In genomic region chr12:25958254-25959068, GRCh38 we compare ENCODE assay signal across 8 cellular contexts. TPM values are rescaled to one million over a fixed set of nuclear protein-coding genes. Genes with fewer than 3 reads are reported as not detected.
DNase-seq lines count a peak whose midpoint lies in the region; ATAC-seq and TF ChIP-seq lines count a peak whose summit lies in the region.

RASSF8 (plus strand) TSS chr12:25958682; CDS start chr12:26055344, 96,662 bp downstream.

- peak within 1 kb of the TSS; percentile 71 for H3K27ac Mint-ChIP-seq in MCF 10A (ENCODE audit: low read depth, unreplicated experiment)

- no peaks in the 10 kb centered on the region for H3K9me3 ChIP-seq in DOHH2 (ENCODE audit: control insufficient read depth, insufficient read depth, low read length)
- no peaks in the 10 kb centered on the region for H3K9me3 ChIP-seq in PC-9 (ENCODE audit: insufficient read depth, low read depth)
- H3K9me3 ChIP-seq in iPS DF 6.9 (ENCODE audit: control insufficient read depth, insufficient read depth, low read length): no peaks in the 10 kb centered on the region

- intact Hi-C loops in PC-9 (cut with micrococcal nuclease; ENCODE audit: unreplicated experiment): loop anchor here (2.0 to 10.0 kb wide), 8 partner anchors 54 to 694 kb away; no protein-coding TSS in a partner anchor
- intact Hi-C loops in MCF 10A (cut with micrococcal nuclease): loop anchor here (1.0 to 5.0 kb wide), 7 partner anchors 71 to 626 kb away; no protein-coding TSS in a partner anchor

- no CpG with 5 or more reads among the region's 140 CpGs for WGBS in iPS DF 6.9 (ENCODE audit: insufficient coverage, insufficient read length)

- no peaks in the 10 kb centered on the region for H3K36me3 ChIP-seq in DOHH2 (ENCODE audit: control insufficient read depth, low read length)
- peaks cover 3% of the 10 kb centered on the region; the same call in 1 of the 2 replicates for H3K36me3 ChIP-seq in PC-9 (ENCODE audit: low read depth)
- H3K36me3 ChIP-seq in iPS DF 6.9 (ENCODE audit: control insufficient read depth, insufficient read depth, low read length): no peaks in the 10 kb centered on the region
- no peaks in the 10 kb centered on the region for H3K36me3 ChIP-seq in rectal smooth muscle tissue (ENCODE audit: control insufficient read depth, insufficient read depth, low read length)

- peak within 1 kb of the TSS; percentile 98 for H2AFZ ChIP-seq in PC-9

- H3K4me1 ChIP-seq in DOHH2 (ENCODE audit: control insufficient read depth, low read length) (no peaks in the 10 kb centered on the region), PC-9 (replicated peaks; ENCODE audit: insufficient read depth) (peaks cover 26% of the 10 kb centered on the region), iPS DF 6.9 (ENCODE audit: control insufficient read depth, insufficient read depth, low read length) (peaks cover under 1% of the 10 kb centered on the region; the same call in 1 of the 2 replicates), rectal smooth muscle tissue (ENCODE audit: control insufficient read depth, insufficient read depth, low read length) (peaks cover 14% of the 10 kb centered on the region)

- peak within 1 kb of the TSS; percentile 56 for H3K4me3 ChIP-seq in DOHH2 (ENCODE audit: low read length)
- peak within 1 kb of the TSS; percentile 84 for H3K4me3 ChIP-seq in PC-9
- peak within 1 kb of the TSS; percentile 97 for H3K4me3 ChIP-seq in iPS DF 6.9 (ENCODE audit: low read length)
- peak within 1 kb of the TSS; percentile 80 for H3K4me3 ChIP-seq in rectal smooth muscle tissue (ENCODE audit: low read length)

- peaks cover 27% of the 10 kb centered on the region for H3K4me1 Mint-ChIP-seq in MCF 10A (ENCODE audit: insufficient read depth, unreplicated experiment)

- H3K27me3 Mint-ChIP-seq in MCF 10A (ENCODE audit: insufficient read depth, unreplicated experiment): no peaks in the 10 kb centered on the region

- POLR2A ChIA-PET in PC-9 (lab: Charles Lee; ENCODE audit: unreplicated experiment): interaction anchor here (0.5 to 0.7 kb wide), 4 partner anchors 272 to 1377 kb away, joined by 3 to 14 read pairs (median 4); no protein-coding TSS in a partner anchor
- POLR2A ChIA-PET in MCF 10A (lab: Yijun Ruan, JAX): interaction anchor here (0.6 to 3.7 kb wide), 34 partner anchors 11 to 524 kb away, joined by 3 to 29 read pairs (median 4); partner anchors contain the start of gene BHLHE41

- BruUV-seq in PC-9 (replicated peaks; lab: Mats Ljungman, UMichigan) (no TSS peak), MCF 10A (replicated peaks; lab: Mats Ljungman, UMichigan) (no TSS peak)

- DNase-seq in PC-9 (peak; percentile 35 to 87), MCF 10A (ENCODE audit: unreplicated experiment) (peak; percentile 72), iPS DF 6.9 (ENCODE audit: low read depth, low spot score) (peak; percentile 29)
- no peak for DNase-seq in effector CD8-positive, alpha-beta T cell (lab: John Stamatoyannopoulos, UW)

- ATAC-seq in GM19438 (IDR thresholded peaks at IDR 0.05; ENCODE audit: low read depth, unreplicated experiment) (peak; percentile 79), HG03457 (IDR thresholded peaks at IDR 0.05; ENCODE audit: unreplicated experiment) (peak; percentile 58)

- H3K27me3 ChIP-seq in DOHH2 (ENCODE audit: control insufficient read depth, low read length) (peaks cover 47% of the 10 kb centered on the region), PC-9 (ENCODE audit: insufficient read depth, low read depth) (no peaks in the 10 kb centered on the region), iPS DF 6.9 (ENCODE audit: control insufficient read depth, insufficient read depth, low read length) (no peaks in the 10 kb centered on the region), rectal smooth muscle tissue (ENCODE audit: control insufficient read depth, insufficient read depth, low read length) (no peaks in the 10 kb centered on the region)

- H4K20me1 ChIP-seq in DOHH2 (ENCODE audit: control insufficient read depth, insufficient read depth, low read depth, low read length) (no peaks in the 10 kb centered on the region), PC-9 (ENCODE audit: insufficient read depth) (no peaks in the 10 kb centered on the region)

- H3K4me2 ChIP-seq in DOHH2 (ENCODE audit: low read length) (peak within 1 kb of the TSS; percentile 55), PC-9 (peak within 1 kb of the TSS; percentile 92)

- H3K9me2 ChIP-seq in DOHH2 (replicated peaks; ENCODE audit: control insufficient read depth, low read length): no peaks in the 10 kb centered on the region
- no peaks in the 10 kb centered on the region for H3K9me2 ChIP-seq in PC-9 (ENCODE audit: insufficient read depth)

- H3K27ac ChIP-seq in DOHH2 (ENCODE audit: low read depth, low read length) (no peak within 1 kb of the TSS), PC-9 (peak within 1 kb of the TSS; percentile 58), iPS DF 6.9 (ENCODE audit: low read length) (no peak within 1 kb of the TSS), rectal smooth muscle tissue (ENCODE audit: low read depth, low read length) (peak within 1 kb of the TSS; percentile 95)

- peak within 1 kb of the TSS; percentile 6 for H3K9ac ChIP-seq in rectal smooth muscle tissue (ENCODE audit: low read length)

- no peaks in the 10 kb centered on the region for H3F3A ChIP-seq in DOHH2 (ENCODE audit: control insufficient read depth, insufficient read depth)
- peaks cover 20% of the 10 kb centered on the region for H3F3A ChIP-seq in PC-9 (ENCODE audit: insufficient read depth, low read depth)

- H3K79me2 ChIP-seq in DOHH2 (ENCODE audit: control insufficient read depth, low read length): no peaks in the 10 kb centered on the region
- peaks cover 43% of the 10 kb centered on the region for H3K79me2 ChIP-seq in PC-9 (ENCODE audit: low read depth)

- H3K9me3 Mint-ChIP-seq in MCF 10A (ENCODE audit: unreplicated experiment): no peaks in the 10 kb centered on the region

- CTCF ChIA-PET in PC-9 (lab: Charles Lee): no interaction called here
- CTCF ChIA-PET in MCF 10A (lab: Yijun Ruan, JAX): interaction anchor here (0.6 to 1.8 kb wide), 13 partner anchors 13 to 1053 kb away, joined by 3 to 7 read pairs (median 4); no protein-coding TSS in a partner anchor

- no peak for TF ChIP-seq CTCF in DOHH2 (IDR thresholded peaks at IDR 0.05; ENCODE audit: low read depth, low read length, poor library complexity, severe bottlenecking)
- TF ChIP-seq CTCF in PC-9 (conservative IDR thresholded peaks at IDR 0.05): no peak
- no peak for TF ChIP-seq CTCF in MCF 10A (IDR thresholded peaks at IDR 0.05; ENCODE audit: unreplicated experiment)

- peak within 1 kb of the TSS; percentile 81 for H3K4me3 Mint-ChIP-seq in MCF 10A (ENCODE audit: unreplicated experiment)

- peaks cover 4% of the 10 kb centered on the region for H3K36me3 Mint-ChIP-seq in MCF 10A (ENCODE audit: insufficient read depth, unreplicated experiment)

RNA-seq across cellular contexts. Expression of gene RASSF8, which starts in this region (rescaled TPM):
- total RNA-seq in PC-9 (2021): 26.5 and 30.6 TPM in 2 replicates
- 52.9 and 70.1 TPM in 2 replicates for total RNA-seq in MCF 10A (2022)

Comparison
In these comparisons a context has a peak if more than half of its experiments do, and no peak if none do; other contexts are left out.
1. H3K27ac ChIP-seq: peak in PC-9 (single experiment) and rectal smooth muscle tissue (single experiment); none in DOHH2 (single experiment) and iPS DF 6.9 (single experiment).
2. Peak in every context shown above with its lines, with median percentiles within 50 percentile points of each other: H3K4me3 ChIP-seq.